In genomic region chr9:4325113-4325512, GRCh38 we compare ENCODE assay signal across 21 cellular contexts. TPM values are rescaled to one million over a fixed set of nuclear protein-coding genes. Genes with fewer than 3 reads are reported as not detected.
DNase-seq lines count a peak whose midpoint lies in the region; ATAC-seq, FAIRE-seq and TF ChIP-seq lines count a peak whose summit lies in the region.
"Had no signal": no experiment of that assay in that cellular context is flagged by ENCODE, and none has a peak within 500 bp of the region (broad histone marks: within the 10 kb centered on the region; RNA-seq: fewer than 3 reads in every experiment).

No MANE protein-coding gene starts in this region.

- H3K27me3 Mint-ChIP-seq in astrocyte (ENCODE audit: low read depth, unreplicated experiment), result no peaks in the 10 kb centered on the region
- peaks cover 0 to 4% (median 0%) of the 10 kb centered on the region in 5 donors for H3K27me3 Mint-ChIP-seq in naive thymus-derived CD8-positive, alpha-beta T cell

- 0 out of 2 replicates have a peak overlapping the region, but pooled peaks have one; percentile 6 for H2AFZ ChIP-seq in GM23248
- H2AFZ ChIP-seq in PC-3 (ENCODE audit: low read length), result peak overlapping the region; percentile 55; the same call in 1 of the 2 replicates
- H2AFZ ChIP-seq in astrocyte (ENCODE audit: low read depth, low read length), result no peak overlapping the region
- H2AFZ ChIP-seq: PC-9 had no signal

- no peak overlapping the region for H3K4me3 Mint-ChIP-seq in astrocyte (ENCODE audit: unreplicated experiment)
- H3K4me3 Mint-ChIP-seq in naive thymus-derived CD8-positive, alpha-beta T cell, result peak overlapping the region; percentile 32 to 81 (median 73)

- H3K79me2 ChIP-seq in GM23248 (ENCODE audit: insufficient read depth) (no peaks in the 10 kb centered on the region), PC-3 (ENCODE audit: low read length) (no peaks in the 10 kb centered on the region), astrocyte (ENCODE audit: insufficient read depth, low read length) (no peaks in the 10 kb centered on the region)

- no peaks in the 10 kb centered on the region for H3K9me2 ChIP-seq in GM23248 (ENCODE audit: insufficient read depth)
- no peaks in the 10 kb centered on the region for H3K9me2 ChIP-seq in PC-3 (replicated peaks; ENCODE audit: low read length)

- POLR2A ChIA-PET in PC-3 (lab: Charles Lee; ENCODE audit: unreplicated experiment), result no interaction called here
- POLR2A ChIA-PET in naive thymus-derived CD8-positive, alpha-beta T cell (lab: Charles Lee), result interaction anchor here (0.7 to 1.1 kb wide), 3 partner anchors 12 to 27 kb away, joined by 3 to 4 read pairs (median 3); no protein-coding TSS in a partner anchor

- H3F3A ChIP-seq in GM23248 (ENCODE audit: insufficient read depth) (peaks cover 11% of the 10 kb centered on the region; the same call in 1 of the 2 replicates), PC-3 (ENCODE audit: low read length, unreplicated experiment) (no peaks in the 10 kb centered on the region)

- no peak for FAIRE-seq in astrocyte (lab: Jason Lieb, UNC)
- FAIRE-seq in frontal cortex (lab: Jason Lieb, UNC), result no peak

- H3K36me3 ChIP-seq in GM23248 (ENCODE audit: low read depth) (no peaks in the 10 kb centered on the region), PC-3 (ENCODE audit: low read depth, low read length) (no peaks in the 10 kb centered on the region), astrocyte (ENCODE audit: insufficient read depth, low read length) (no peaks in the 10 kb centered on the region)
- H3K36me3 ChIP-seq: HAP-1 had no signal

- H3K36me3 Mint-ChIP-seq in astrocyte (ENCODE audit: low read depth, unreplicated experiment), result peaks cover 2% of the 10 kb centered on the region
- H3K36me3 Mint-ChIP-seq in naive thymus-derived CD8-positive, alpha-beta T cell, result peaks cover 0 to 4% (median 0%) of the 10 kb centered on the region in 3 donors

- H3K4me3 ChIP-seq in GM23248, result no peak overlapping the region
- no peak overlapping the region for H3K4me3 ChIP-seq in PC-3 (ENCODE audit: low read length)
- H3K4me3 ChIP-seq in astrocyte (ENCODE audit: insufficient read depth, low read depth, low read length), result no peak overlapping the region
- H3K4me3 ChIP-seq: HAP-1, PC-9 had no signal

- H3K9me3 Mint-ChIP-seq in astrocyte (ENCODE audit: unreplicated experiment), result peaks cover 4% of the 10 kb centered on the region
- no peaks in the 10 kb centered on the region for H3K9me3 Mint-ChIP-seq in naive thymus-derived CD8-positive, alpha-beta T cell

- H3K27me3 ChIP-seq in GM23248 (replicated peaks; ENCODE audit: insufficient read depth) (no peaks in the 10 kb centered on the region), PC-3 (ENCODE audit: low read length) (no peaks in the 10 kb centered on the region), astrocyte (ENCODE audit: insufficient read depth, low read length) (no peaks in the 10 kb centered on the region)

- H3K9me3 ChIP-seq in GM23248 (ENCODE audit: low read depth) (no peaks in the 10 kb centered on the region), PC-3 (ENCODE audit: low read length) (no peaks in the 10 kb centered on the region), astrocyte (ENCODE audit: insufficient read depth, low read depth, low read length) (no peaks in the 10 kb centered on the region)
- H3K9me3 ChIP-seq: HAP-1 had no signal

- H3K4me1 Mint-ChIP-seq in astrocyte (ENCODE audit: low read depth, unreplicated experiment), result peaks cover 18% of the 10 kb centered on the region
- peaks cover 27 to 62% (median 48%) of the 10 kb centered on the region in 4 donors for H3K4me1 Mint-ChIP-seq in naive thymus-derived CD8-positive, alpha-beta T cell

- DNase-seq in GM23248, result no peak
- no peak for DNase-seq in PC-3
- DNase-seq in astrocyte (ENCODE audit: low read depth), result no peak
- peak in 5 of 10 donors; percentile 6 to 84 (median 59) for DNase-seq in naive thymus-derived CD8-positive, alpha-beta T cell
- DNase-seq in GF-D8 (lab: John Stamatoyannopoulos, UW), result no peak
- DNase-seq in frontal cortex (ENCODE audit: low spot score in 2 of 2), result no peak
- DNase-seq in NCI-H524 treated with DMSO at 0.1 percent for 48 hours (lab: John Stamatoyannopoulos, UW), result no peak
- DNase-seq: ACHN, AML-193, DMS79, NCI-H1048, NCI-H1436, NCI-H1930, NCI-H226, NCI-H526, PC-9, SIG-M5 had no signal

- CTCF ChIA-PET in PC-3 (lab: Charles Lee), result no interaction called here

- no TSS peak for BruUV-seq in PC-3 (replicated peaks; lab: Mats Ljungman, UMichigan)

- ATAC-seq in PC-3, result no peak
- peak; percentile 94 to 97 for ATAC-seq in naive thymus-derived CD8-positive, alpha-beta T cell

- no peak for TF ChIP-seq CTCF in PC-3 (conservative IDR thresholded peaks at IDR 0.05; ENCODE audit: low read depth, low read length)
- TF ChIP-seq CTCF in astrocyte (IDR thresholded peaks at IDR 0.05; ENCODE audit: insufficient read depth, low read depth, low read length), result no peak

- H4K20me1 ChIP-seq in GM23248 (ENCODE audit: insufficient read depth) (no peaks in the 10 kb centered on the region), PC-3 (ENCODE audit: low read length) (no peaks in the 10 kb centered on the region), astrocyte (ENCODE audit: insufficient read depth, low read length) (no peaks in the 10 kb centered on the region)

- no peak overlapping the region for H3K4me2 ChIP-seq in GM23248 (ENCODE audit: unreplicated experiment)
- no peak overlapping the region for H3K4me2 ChIP-seq in PC-3 (ENCODE audit: low read length)
- peak overlapping the region; percentile 7 for H3K4me2 ChIP-seq in astrocyte (ENCODE audit: low read length)
- H3K4me2 ChIP-seq: KMS-11, PC-9 had no signal

- H3K9ac ChIP-seq in GM23248, result no peak overlapping the region
- H3K9ac ChIP-seq in PC-3 (ENCODE audit: low read length), result no peak overlapping the region
- H3K9ac ChIP-seq in astrocyte (ENCODE audit: low read length), result no peak overlapping the region
- H3K9ac ChIP-seq: KMS-11 had no signal

- H3K27ac Mint-ChIP-seq in astrocyte (ENCODE audit: unreplicated experiment), result no peak overlapping the region
- H3K27ac Mint-ChIP-seq in naive thymus-derived CD8-positive, alpha-beta T cell, result peak overlapping the region; percentile 3 to 85 (median 78)

- H3K27ac ChIP-seq in GM23248 (no peak overlapping the region), PC-3 (ENCODE audit: low read length) (no peak overlapping the region), astrocyte (ENCODE audit: low read depth, low read length) (peak overlapping the region; percentile 36)
- H3K27ac ChIP-seq: C4-2B, KMS-11, PC-9, RWPE1 had no signal

- peaks cover 15% of the 10 kb centered on the region for H3K4me1 ChIP-seq in GM23248 (ENCODE audit: insufficient read depth)
- H3K4me1 ChIP-seq in PC-3 (ENCODE audit: insufficient read depth, low read length), result no peaks in the 10 kb centered on the region
- peaks cover 21% of the 10 kb centered on the region for H3K4me1 ChIP-seq in astrocyte (ENCODE audit: insufficient read depth, low read length)
- H3K4me1 ChIP-seq: HAP-1 had no signal

- intact Hi-C loops in PC-3 (cut with micrococcal nuclease), result no loop called here

- in situ Hi-C loops in GM23248 (cut with MboI), result loop anchor here (25.0 kb wide), 1 partner anchor 112 kb away; no protein-coding TSS in a partner anchor

RNA-seq across cellular contexts. Expression of gene GLIS3, which starts 25.2 kb away (rescaled TPM):
- 19.6 and 23.3 TPM in 2 replicates for total RNA-seq in GM23248 (2014; rRNA removed; shearing (Covaris generic))
- polyA plus RNA-seq in GM23248 (2016; fragmentation: Nextera tagmentation; extraction: Ambion mirVana), result 4.9 and 6.2 TPM in 2 replicates
- 9.0 and 17.0 TPM in 2 replicates for total RNA-seq in PC-3 (2014; rRNA removed)
- 78.4 and 81.9 TPM in 2 replicates for total RNA-seq in astrocyte
- 1 to 10 TPM; 8.8 to 9.4 TPM for total RNA-seq in naive thymus-derived CD8-positive, alpha-beta T cell
- polyA plus RNA-seq in naive thymus-derived CD8-positive, alpha-beta T cell, result 1 to 10 TPM; 1.0 to 6.1 (median 1.5) TPM
- 145 TPM for total RNA-seq in frontal cortex
